Comparison of ENCODE assay signal across 2 cellular contexts in the genomic region with DNA sequence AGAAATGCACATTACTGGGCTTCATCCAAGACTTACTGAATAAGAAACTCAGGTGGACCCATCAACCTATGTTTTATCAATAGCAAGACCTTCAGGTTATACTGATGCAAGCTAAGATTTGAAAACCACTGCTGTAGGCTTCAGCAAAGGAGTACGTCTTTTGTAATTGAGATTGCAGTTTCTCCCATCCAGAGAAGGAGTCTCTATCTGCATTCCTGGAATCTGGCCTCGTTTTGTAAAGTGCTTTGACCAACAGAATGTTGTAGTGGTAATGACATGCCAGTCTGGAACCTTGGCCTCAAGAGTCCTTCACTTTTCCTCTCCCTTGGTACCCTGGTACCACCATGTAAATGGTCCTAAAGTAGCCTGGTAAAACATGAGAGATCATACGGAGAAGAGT.
TF ChIP-seq lines count a peak whose summit lies in the region.

No MANE protein-coding gene starts in this region.

TF ChIP-seq in WTC11, 78 proteins besides CTCF, POLR2A, EP300 and RAD21:
- TF ChIP-seq NFE2L1 (CRISPR knock-in tag; IDR thresholded peaks at IDR 0.05): no peak

TF ChIP-seq in H1, 55 proteins besides CTCF, POLR2A, EP300 and RAD21:
- no peak for TF ChIP-seq ZNF274 (IDR thresholded peaks at IDR 0.05; ENCODE audit: borderline replicate concordance, extremely low read depth, low read length)
- TF ChIP-seq, protein P1, sequence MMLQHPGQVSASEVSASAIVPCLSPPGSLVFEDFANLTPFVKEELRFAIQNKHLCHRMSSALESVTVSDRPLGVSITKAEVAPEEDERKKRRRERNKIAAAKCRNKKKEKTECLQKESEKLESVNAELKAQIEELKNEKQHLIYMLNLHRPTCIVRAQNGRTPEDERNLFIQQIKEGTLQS (IDR thresholded peaks at IDR 0.05; ENCODE audit: insufficient read depth, low read depth, low read length): no peak
- no peak for TF ChIP-seq MAFK (IDR thresholded peaks at IDR 0.05; ENCODE audit: low read depth, low read length)
- peak; percentile 66 for TF ChIP-seq TEAD4 (IDR thresholded peaks at IDR 0.05; ENCODE audit: low read depth, low read length)
